In the genomic region with DNA sequence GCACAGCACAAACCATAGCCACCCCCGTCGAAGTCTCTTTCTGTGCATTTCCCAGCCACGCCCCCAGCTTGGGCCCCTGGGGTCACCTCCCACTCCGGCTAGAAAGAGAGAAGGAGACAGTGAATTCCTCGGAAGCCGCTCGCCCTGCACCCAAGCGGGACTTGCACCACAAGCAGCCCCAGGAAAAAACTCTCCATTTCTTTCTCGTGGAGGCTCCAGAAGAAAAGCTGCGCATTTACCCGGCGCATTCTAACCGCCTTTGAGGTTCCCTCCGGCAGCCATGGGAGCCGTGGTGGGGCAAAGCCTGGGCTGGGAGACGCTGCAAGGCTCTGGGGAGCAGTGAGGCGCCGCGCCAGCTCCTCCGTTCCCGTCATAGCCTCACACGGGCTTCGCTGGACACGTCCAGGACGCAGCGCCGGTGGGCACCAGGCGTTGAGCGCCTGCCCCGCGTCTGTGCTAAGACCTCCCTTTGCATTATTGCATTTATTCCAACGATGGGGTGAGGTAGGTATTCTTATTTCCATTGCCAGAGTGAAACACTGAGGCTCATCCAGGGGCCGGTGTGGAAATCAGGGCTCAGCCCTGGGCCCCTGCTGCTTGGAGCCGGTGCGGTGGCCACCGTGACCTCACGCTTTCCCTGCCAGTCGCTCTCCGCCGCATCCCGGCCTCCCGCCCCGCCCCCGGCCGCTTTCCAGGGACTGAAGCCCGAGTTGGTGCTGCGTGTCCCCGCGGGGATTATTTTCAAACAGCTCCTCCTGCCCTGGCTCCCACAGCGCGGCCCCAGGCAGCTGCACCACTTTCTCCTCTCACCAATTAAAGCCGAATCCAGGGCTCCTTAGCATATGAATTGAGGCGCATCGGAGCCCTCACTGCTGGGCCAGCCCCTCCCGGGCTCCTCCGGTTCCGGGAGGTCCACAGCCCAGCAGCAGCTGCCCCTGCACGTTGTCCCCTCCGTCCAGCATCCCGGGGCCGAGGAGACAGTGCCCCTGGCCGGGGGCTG, we compare ENCODE assay signal across 10 cellular contexts.
DNase-seq lines count a peak whose midpoint lies in the region; ATAC-seq and TF ChIP-seq lines count a peak whose summit lies in the region.
"Had no signal": no experiment of that assay in that cellular context is flagged by ENCODE, and none has a peak within 500 bp of the region (broad histone marks: within the 10 kb centered on the region; RNA-seq: fewer than 3 reads in every experiment).

No MANE protein-coding gene starts in this region.

- H3K4me1 ChIP-seq in breast epithelium (peaks cover 0 to 9% of the 10 kb centered on the region in 2 donors), gastroesophageal sphincter (peaks cover 0 to 51% (median 3%) of the 10 kb centered on the region in 3 donors), mucosa of rectum (ENCODE audit: control insufficient read depth in 2 of 2, insufficient read depth in 2 of 2, low read length in 2 of 2) (peaks cover 33 to 46% of the 10 kb centered on the region in 2 donors), aorta (ENCODE audit: control insufficient read depth in 1 of 2, insufficient read depth in 2 of 2, low read length in 2 of 2) (no peaks in the 10 kb centered on the region)

- peak overlapping the region; percentile 23 to 63 (median 48) for H3K4me3 ChIP-seq in breast epithelium
- peak overlapping the region; percentile 8 to 47 for H3K4me3 ChIP-seq in gastroesophageal sphincter
- H3K4me3 ChIP-seq in mucosa of rectum (ENCODE audit: low read length in 2 of 2), result peak overlapping the region; percentile 53 to 63
- peak overlapping the region in 1 of 2 donors; percentile 24 for H3K4me3 ChIP-seq in aorta (ENCODE audit: low read length in 2 of 2)

- DNase-seq in breast epithelium (ENCODE audit: low spot score in 2 of 2), result no peak
- no peak for DNase-seq in MCF 10A (ENCODE audit: unreplicated experiment)
- peak; percentile 61 to 84 for DNase-seq in aorta
- no peak for DNase-seq in D341Med (ENCODE audit: low spot score)
- no peak for DNase-seq in activated naive CD8-positive, alpha-beta T cell treated with anti-CD3 and anti-CD28 coated beads, Interleukin-2, amount 50 U/mL, for 24 hours
- no peak for DNase-seq in activated gamma-delta T cell (lab: John Stamatoyannopoulos, UW)
- DNase-seq: activated effector memory CD4-positive, alpha-beta T cell treated with Interleukin-2 at 50 U/mL for 16 hours; SHP77 treated with DMSO at 0.1 percent for 48 hours had no signal

- H3K27me3 Mint-ChIP-seq in MCF 10A (ENCODE audit: insufficient read depth, unreplicated experiment), result peaks cover 54% of the 10 kb centered on the region
- H3K27me3 Mint-ChIP-seq in activated naive CD8-positive, alpha-beta T cell treated with anti-CD3 and anti-CD28 coated beads, Interleukin-2, amount 50 U/mL, for 24 hours, result peaks cover 66% of the 10 kb centered on the region

- POLR2A ChIA-PET in MCF 10A (lab: Yijun Ruan, JAX), result no interaction called here

- TF ChIP-seq CTCF in breast epithelium (IDR thresholded peaks at IDR 0.05) (no peak), MCF 10A (IDR thresholded peaks at IDR 0.05; ENCODE audit: unreplicated experiment) (no peak), gastroesophageal sphincter (IDR thresholded peaks at IDR 0.05) (no peak)

- no peak for TF ChIP-seq EP300 in gastroesophageal sphincter (IDR thresholded peaks at IDR 0.05)

- TF ChIP-seq POLR2A in breast epithelium (IDR thresholded peaks at IDR 0.05), result no peak
- no peak for TF ChIP-seq POLR2A in gastroesophageal sphincter (IDR thresholded peaks at IDR 0.05)

- no peaks in the 10 kb centered on the region for H3K9me3 Mint-ChIP-seq in MCF 10A (ENCODE audit: unreplicated experiment)
- no peaks in the 10 kb centered on the region for H3K9me3 Mint-ChIP-seq in activated naive CD8-positive, alpha-beta T cell treated with anti-CD3 and anti-CD28 coated beads, Interleukin-2, amount 50 U/mL, for 24 hours

- no peaks in the 10 kb centered on the region for H3K4me1 Mint-ChIP-seq in MCF 10A (ENCODE audit: insufficient read depth, unreplicated experiment)
- H3K4me1 Mint-ChIP-seq in activated naive CD8-positive, alpha-beta T cell treated with anti-CD3 and anti-CD28 coated beads, Interleukin-2, amount 50 U/mL, for 24 hours, result no peaks in the 10 kb centered on the region

- H3K9me3 ChIP-seq in breast epithelium (no peaks in the 10 kb centered on the region), gastroesophageal sphincter (no peaks in the 10 kb centered on the region), mucosa of rectum (ENCODE audit: control insufficient read depth in 2 of 2, low read length in 2 of 2) (no peaks in the 10 kb centered on the region), aorta (ENCODE audit: control insufficient read depth, low read length) (no peaks in the 10 kb centered on the region)

- WGBS in gastroesophageal sphincter (ENCODE audit: low coverage in 1 of 2), 2 donors, result 16 to 39% methylated on average over 6 to 13 of the region's 62 CpGs
- WGBS in aorta, 2 donors, result 5% methylated on average over 62 of the region's 62 CpGs

- intact Hi-C loops in breast epithelium (cut with DNase I; ENCODE audit: low total_unique reads) (loop anchor here (1.0 kb wide), 1 partner anchor 8 kb away; no protein-coding TSS in a partner anchor), MCF 10A (cut with micrococcal nuclease) (no loop called here), aorta (cut with DNase I) (no loop called here)

- CTCF ChIA-PET in MCF 10A (lab: Yijun Ruan, JAX), result interaction anchor here (0.6 kb wide), 2 partner anchors 61 to 326 kb away, joined by 3 read pairs; no protein-coding TSS in a partner anchor

- H3K36me3 Mint-ChIP-seq in MCF 10A (ENCODE audit: insufficient read depth, unreplicated experiment), result no peaks in the 10 kb centered on the region
- no peaks in the 10 kb centered on the region for H3K36me3 Mint-ChIP-seq in activated naive CD8-positive, alpha-beta T cell treated with anti-CD3 and anti-CD28 coated beads, Interleukin-2, amount 50 U/mL, for 24 hours (ENCODE audit: low read depth)

- no peak overlapping the region for H3K4me3 Mint-ChIP-seq in MCF 10A (ENCODE audit: unreplicated experiment)
- H3K4me3 Mint-ChIP-seq in activated naive CD8-positive, alpha-beta T cell treated with anti-CD3 and anti-CD28 coated beads, Interleukin-2, amount 50 U/mL, for 24 hours, result no peak overlapping the region

- ATAC-seq in gastroesophageal sphincter, result peak; percentile 31
- peak; percentile 59 for ATAC-seq in aorta (ENCODE audit: low FRiP score)
- no peak for ATAC-seq in activated naive CD8-positive, alpha-beta T cell treated with anti-CD3 and anti-CD28 coated beads, Interleukin-2, amount 50 U/mL, for 24 hours

- H3K27ac ChIP-seq in breast epithelium, result no peak overlapping the region
- peak overlapping the region in 2 of 4 donors; percentile 0 to 24 for H3K27ac ChIP-seq in gastroesophageal sphincter
- H3K27ac ChIP-seq in mucosa of rectum (ENCODE audit: low read depth in 2 of 2, low read length in 2 of 2), result peak overlapping the region in 1 of 2 donors; percentile 4
- H3K27ac ChIP-seq in aorta (ENCODE audit: low read depth in 1 of 2, low read length in 2 of 2), result no peak overlapping the region

- H3K27me3 ChIP-seq in breast epithelium (peaks cover 0 to 3% of the 10 kb centered on the region in 2 donors), gastroesophageal sphincter (peaks cover 38% of the 10 kb centered on the region), mucosa of rectum (ENCODE audit: control insufficient read depth in 2 of 2, insufficient read depth in 2 of 2, low read length in 2 of 2) (peaks cover 0 to 3% of the 10 kb centered on the region in 2 donors), aorta (ENCODE audit: control insufficient read depth in 1 of 2, insufficient read depth in 2 of 2, low read length in 1 of 2) (no peaks in the 10 kb centered on the region)

- H3K27ac Mint-ChIP-seq in MCF 10A (ENCODE audit: low read depth, unreplicated experiment), result no peak overlapping the region
- H3K27ac Mint-ChIP-seq in activated naive CD8-positive, alpha-beta T cell treated with anti-CD3 and anti-CD28 coated beads, Interleukin-2, amount 50 U/mL, for 24 hours, result no peak overlapping the region

- H3K36me3 ChIP-seq in breast epithelium (no peaks in the 10 kb centered on the region), gastroesophageal sphincter (no peaks in the 10 kb centered on the region), mucosa of rectum (ENCODE audit: control insufficient read depth in 2 of 2, insufficient read depth in 2 of 2, low read length in 2 of 2) (no peaks in the 10 kb centered on the region), aorta (ENCODE audit: control insufficient read depth in 1 of 2, insufficient read depth in 2 of 2, low read length in 1 of 2) (no peaks in the 10 kb centered on the region)

- H3K9ac ChIP-seq in mucosa of rectum (ENCODE audit: low read depth in 1 of 2, low read length in 2 of 2), result peak overlapping the region; percentile 14 to 61

- no TSS peak for BruUV-seq in MCF 10A (replicated peaks; lab: Mats Ljungman, UMichigan)

Comparison
In these comparisons a context has a peak if more than half of its experiments do, and no peak if none do; other contexts are left out.
1. DNase-seq: peak in aorta (2 of 2); none in breast epithelium (0 of 2), MCF 10A (single experiment), D341Med (single experiment), activated naive CD8-positive, alpha-beta T cell treated with anti-CD3 and anti-CD28 coated beads, Interleukin-2, amount 50 U/mL, for 24 hours (single experiment) and activated gamma-delta T cell (single experiment).